In the genomic region with DNA sequence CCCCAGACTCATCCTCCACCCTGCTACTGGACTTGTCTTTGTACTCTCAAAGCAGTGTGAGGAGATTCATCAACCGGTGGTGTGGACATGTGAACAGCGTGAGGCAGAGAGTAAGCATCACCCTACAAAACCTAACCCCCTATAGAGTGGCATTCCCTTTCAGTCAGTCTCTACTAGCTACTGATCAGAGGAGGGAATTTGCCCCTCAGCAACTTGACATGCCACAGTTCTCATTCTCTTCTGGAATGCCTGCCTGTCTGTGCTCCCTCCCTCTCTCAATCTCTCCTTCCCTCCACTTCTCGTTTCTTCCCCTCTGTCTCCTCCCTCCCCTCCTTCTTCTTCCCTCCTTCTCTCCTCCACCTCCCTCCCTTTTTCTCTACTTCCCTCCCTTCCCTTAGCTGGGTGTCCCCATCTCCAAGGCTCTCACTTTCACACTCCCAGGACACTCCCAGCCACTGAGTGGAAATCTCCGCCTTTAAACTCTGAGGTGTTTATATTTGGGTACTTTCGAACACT, we compare ENCODE assay signal across 1 cellular context.
TF ChIP-seq lines count a peak whose summit lies in the region.

No MANE protein-coding gene starts in this region.

TF ChIP-seq in HepG2, 621 proteins besides CTCF, POLR2A, EP300 and RAD21:
- TF ChIP-seq ZNF33A (CRISPR knock-in tag; IDR thresholded peaks at IDR 0.05; ENCODE audit: borderline replicate concordance) = no peak
- TF ChIP-seq ZFAT (CRISPR knock-in tag; conservative IDR thresholded peaks at IDR 0.05) = no peak
TF ChIP-seq in HepG2: peak in this region for 0.
